Comparison of ENCODE assay signal across 1 cellular context in the genomic region with DNA sequence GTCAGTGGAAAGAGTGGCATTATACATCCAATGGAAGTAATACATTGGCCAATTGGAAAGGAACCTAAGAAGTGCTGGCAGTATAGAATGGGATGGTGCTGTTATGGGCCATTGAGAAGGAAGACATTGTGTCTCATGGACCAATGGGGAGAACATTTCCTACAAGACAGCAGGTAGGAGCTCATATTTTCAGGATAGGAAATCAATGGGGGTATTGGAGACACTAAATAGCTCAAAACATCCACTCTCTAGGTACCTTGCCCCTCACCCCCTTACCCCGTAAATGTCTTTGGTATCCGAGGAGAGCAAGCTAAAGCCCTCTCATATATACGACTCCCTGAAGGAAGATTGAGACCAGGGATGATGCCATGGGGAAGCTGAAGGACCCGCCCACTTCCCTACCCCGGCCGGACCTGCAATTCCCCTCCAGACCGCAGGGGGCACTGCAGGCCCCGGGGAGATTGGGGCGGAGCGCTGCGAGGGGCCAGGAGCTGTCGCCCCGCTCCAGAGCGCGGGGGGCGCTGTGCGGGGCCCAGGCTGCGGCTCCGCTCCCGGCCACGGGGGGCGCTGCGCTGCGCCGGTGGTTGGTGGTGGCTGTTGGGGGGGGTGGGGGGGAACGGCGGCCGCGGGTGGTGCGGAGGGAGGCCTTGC.
TF ChIP-seq lines count a peak whose summit lies in the region.

A gene with protein sequence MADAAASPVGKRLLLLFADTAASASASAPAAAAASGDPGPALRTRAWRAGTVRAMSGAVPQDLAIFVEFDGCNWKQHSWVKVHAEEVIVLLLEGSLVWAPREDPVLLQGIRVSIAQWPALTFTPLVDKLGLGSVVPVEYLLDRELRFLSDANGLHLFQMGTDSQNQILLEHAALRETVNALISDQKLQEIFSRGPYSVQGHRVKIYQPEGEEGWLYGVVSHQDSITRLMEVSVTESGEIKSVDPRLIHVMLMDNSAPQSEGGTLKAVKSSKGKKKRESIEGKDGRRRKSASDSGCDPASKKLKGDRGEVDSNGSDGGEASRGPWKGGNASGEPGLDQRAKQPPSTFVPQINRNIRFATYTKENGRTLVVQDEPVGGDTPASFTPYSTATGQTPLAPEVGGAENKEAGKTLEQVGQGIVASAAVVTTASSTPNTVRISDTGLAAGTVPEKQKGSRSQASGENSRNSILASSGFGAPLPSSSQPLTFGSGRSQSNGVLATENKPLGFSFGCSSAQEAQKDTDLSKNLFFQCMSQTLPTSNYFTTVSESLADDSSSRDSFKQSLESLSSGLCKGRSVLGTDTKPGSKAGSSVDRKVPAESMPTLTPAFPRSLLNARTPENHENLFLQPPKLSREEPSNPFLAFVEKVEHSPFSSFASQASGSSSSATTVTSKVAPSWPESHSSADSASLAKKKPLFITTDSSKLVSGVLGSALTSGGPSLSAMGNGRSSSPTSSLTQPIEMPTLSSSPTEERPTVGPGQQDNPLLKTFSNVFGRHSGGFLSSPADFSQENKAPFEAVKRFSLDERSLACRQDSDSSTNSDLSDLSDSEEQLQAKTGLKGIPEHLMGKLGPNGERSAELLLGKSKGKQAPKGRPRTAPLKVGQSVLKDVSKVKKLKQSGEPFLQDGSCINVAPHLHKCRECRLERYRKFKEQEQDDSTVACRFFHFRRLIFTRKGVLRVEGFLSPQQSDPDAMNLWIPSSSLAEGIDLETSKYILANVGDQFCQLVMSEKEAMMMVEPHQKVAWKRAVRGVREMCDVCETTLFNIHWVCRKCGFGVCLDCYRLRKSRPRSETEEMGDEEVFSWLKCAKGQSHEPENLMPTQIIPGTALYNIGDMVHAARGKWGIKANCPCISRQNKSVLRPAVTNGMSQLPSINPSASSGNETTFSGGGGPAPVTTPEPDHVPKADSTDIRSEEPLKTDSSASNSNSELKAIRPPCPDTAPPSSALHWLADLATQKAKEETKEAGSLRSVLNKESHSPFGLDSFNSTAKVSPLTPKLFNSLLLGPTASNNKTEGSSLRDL (N-terminal part only) (plus strand): TSS at position 615 of the 651 bp plus-strand sequence. CDS start 111 bp downstream, outside the sequence.

TF ChIP-seq in K562, 482 proteins besides CTCF, POLR2A, EP300 and RAD21 (continued from another document and continues in another):
- TF ChIP-seq, protein P1, sequence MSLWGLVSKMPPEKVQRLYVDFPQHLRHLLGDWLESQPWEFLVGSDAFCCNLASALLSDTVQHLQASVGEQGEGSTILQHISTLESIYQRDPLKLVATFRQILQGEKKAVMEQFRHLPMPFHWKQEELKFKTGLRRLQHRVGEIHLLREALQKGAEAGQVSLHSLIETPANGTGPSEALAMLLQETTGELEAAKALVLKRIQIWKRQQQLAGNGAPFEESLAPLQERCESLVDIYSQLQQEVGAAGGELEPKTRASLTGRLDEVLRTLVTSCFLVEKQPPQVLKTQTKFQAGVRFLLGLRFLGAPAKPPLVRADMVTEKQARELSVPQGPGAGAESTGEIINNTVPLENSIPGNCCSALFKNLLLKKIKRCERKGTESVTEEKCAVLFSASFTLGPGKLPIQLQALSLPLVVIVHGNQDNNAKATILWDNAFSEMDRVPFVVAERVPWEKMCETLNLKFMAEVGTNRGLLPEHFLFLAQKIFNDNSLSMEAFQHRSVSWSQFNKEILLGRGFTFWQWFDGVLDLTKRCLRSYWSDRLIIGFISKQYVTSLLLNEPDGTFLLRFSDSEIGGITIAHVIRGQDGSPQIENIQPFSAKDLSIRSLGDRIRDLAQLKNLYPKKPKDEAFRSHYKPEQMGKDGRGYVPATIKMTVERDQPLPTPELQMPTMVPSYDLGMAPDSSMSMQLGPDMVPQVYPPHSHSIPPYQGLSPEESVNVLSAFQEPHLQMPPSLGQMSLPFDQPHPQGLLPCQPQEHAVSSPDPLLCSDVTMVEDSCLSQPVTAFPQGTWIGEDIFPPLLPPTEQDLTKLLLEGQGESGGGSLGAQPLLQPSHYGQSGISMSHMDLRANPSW (CRISPR knock-in tag; IDR thresholded peaks at IDR 0.05): no peak
- TF ChIP-seq ESRRB (CRISPR knock-in tag; IDR thresholded peaks at IDR 0.05; ENCODE audit: borderline replicate concordance) (no peak), ZNF76 (CRISPR knock-in tag; IDR thresholded peaks at IDR 0.05; ENCODE audit: borderline replicate concordance) (no peak), EHMT2 (IDR thresholded peaks at IDR 0.05) (no peak), ARID1B (IDR thresholded peaks at IDR 0.05) (no peak), CEBPZ (IDR thresholded peaks at IDR 0.05; ENCODE audit: borderline replicate concordance, low read depth, low read length) (no peak), MED1 (CRISPR knock-in tag; IDR thresholded peaks at IDR 0.05; ENCODE audit: borderline replicate concordance) (no peak), ZNF79 (CRISPR knock-in tag; IDR thresholded peaks at IDR 0.05; ENCODE audit: low read depth) (no peak), DMBX1 (CRISPR knock-in tag; IDR thresholded peaks at IDR 0.05; ENCODE audit: borderline replicate concordance) (no peak), ILF3 (IDR thresholded peaks at IDR 0.05; ENCODE audit: borderline replicate concordance) (no peak), ZNF717 (CRISPR knock-in tag; IDR thresholded peaks at IDR 0.05) (no peak), DDX20 (tag; IDR thresholded peaks at IDR 0.05; ENCODE audit: low read depth) (no peak), RNF219 (CRISPR knock-in tag; IDR thresholded peaks at IDR 0.05) (no peak), RBM22 (IDR thresholded peaks at IDR 0.05; ENCODE audit: low read depth, low read length, poor library complexity, severe bottlenecking) (no peak), ZBTB1 (CRISPR knock-in tag; IDR thresholded peaks at IDR 0.05; ENCODE audit: borderline replicate concordance, low read depth) (no peak), ZNF143 (CRISPR knock-in tag; IDR thresholded peaks at IDR 0.05) (no peak), LEF1 (IDR thresholded peaks at IDR 0.05) (no peak), SRSF1 (IDR thresholded peaks at IDR 0.05; ENCODE audit: low read depth, low read length) (no peak), ZNF140 (CRISPR knock-in tag; IDR thresholded peaks at IDR 0.05) (no peak), SPI1 (IDR thresholded peaks at IDR 0.05; ENCODE audit: borderline replicate concordance, low read depth, low read length) (peak; percentile 83), ZNF175 (CRISPR knock-in tag; IDR thresholded peaks at IDR 0.05; ENCODE audit: low read depth) (no peak), MLX (CRISPR knock-in tag; conservative IDR thresholded peaks at IDR 0.05) (no peak), E2F4 (CRISPR knock-in tag; IDR thresholded peaks at IDR 0.05; ENCODE audit: low read depth) (no peak), FOXP1 (CRISPR knock-in tag; IDR thresholded peaks at IDR 0.05) (no peak), ZSCAN29 (IDR thresholded peaks at IDR 0.05) (no peak)
- TF ChIP-seq, protein P2, sequence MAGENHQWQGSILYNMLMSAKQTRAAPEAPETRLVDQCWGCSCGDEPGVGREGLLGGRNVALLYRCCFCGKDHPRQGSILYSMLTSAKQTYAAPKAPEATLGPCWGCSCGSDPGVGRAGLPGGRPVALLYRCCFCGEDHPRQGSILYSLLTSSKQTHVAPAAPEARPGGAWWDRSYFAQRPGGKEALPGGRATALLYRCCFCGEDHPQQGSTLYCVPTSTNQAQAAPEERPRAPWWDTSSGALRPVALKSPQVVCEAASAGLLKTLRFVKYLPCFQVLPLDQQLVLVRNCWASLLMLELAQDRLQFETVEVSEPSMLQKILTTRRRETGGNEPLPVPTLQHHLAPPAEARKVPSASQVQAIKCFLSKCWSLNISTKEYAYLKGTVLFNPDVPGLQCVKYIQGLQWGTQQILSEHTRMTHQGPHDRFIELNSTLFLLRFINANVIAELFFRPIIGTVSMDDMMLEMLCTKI (IDR thresholded peaks at IDR 0.05; ENCODE audit: partially characterized antibody): no peak
- TF ChIP-seq, protein P3, sequence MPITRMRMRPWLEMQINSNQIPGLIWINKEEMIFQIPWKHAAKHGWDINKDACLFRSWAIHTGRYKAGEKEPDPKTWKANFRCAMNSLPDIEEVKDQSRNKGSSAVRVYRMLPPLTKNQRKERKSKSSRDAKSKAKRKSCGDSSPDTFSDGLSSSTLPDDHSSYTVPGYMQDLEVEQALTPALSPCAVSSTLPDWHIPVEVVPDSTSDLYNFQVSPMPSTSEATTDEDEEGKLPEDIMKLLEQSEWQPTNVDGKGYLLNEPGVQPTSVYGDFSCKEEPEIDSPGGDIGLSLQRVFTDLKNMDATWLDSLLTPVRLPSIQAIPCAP (CRISPR knock-in tag; IDR thresholded peaks at IDR 0.05; ENCODE audit: borderline replicate concordance): no peak
- TF ChIP-seq, protein P4, sequence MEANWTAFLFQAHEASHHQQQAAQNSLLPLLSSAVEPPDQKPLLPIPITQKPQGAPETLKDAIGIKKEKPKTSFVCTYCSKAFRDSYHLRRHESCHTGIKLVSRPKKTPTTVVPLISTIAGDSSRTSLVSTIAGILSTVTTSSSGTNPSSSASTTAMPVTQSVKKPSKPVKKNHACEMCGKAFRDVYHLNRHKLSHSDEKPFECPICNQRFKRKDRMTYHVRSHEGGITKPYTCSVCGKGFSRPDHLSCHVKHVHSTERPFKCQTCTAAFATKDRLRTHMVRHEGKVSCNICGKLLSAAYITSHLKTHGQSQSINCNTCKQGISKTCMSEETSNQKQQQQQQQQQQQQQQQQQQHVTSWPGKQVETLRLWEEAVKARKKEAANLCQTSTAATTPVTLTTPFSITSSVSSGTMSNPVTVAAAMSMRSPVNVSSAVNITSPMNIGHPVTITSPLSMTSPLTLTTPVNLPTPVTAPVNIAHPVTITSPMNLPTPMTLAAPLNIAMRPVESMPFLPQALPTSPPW (CRISPR knock-in tag; IDR thresholded peaks at IDR 0.05): peak; percentile 99
- TF ChIP-seq, protein P5, sequence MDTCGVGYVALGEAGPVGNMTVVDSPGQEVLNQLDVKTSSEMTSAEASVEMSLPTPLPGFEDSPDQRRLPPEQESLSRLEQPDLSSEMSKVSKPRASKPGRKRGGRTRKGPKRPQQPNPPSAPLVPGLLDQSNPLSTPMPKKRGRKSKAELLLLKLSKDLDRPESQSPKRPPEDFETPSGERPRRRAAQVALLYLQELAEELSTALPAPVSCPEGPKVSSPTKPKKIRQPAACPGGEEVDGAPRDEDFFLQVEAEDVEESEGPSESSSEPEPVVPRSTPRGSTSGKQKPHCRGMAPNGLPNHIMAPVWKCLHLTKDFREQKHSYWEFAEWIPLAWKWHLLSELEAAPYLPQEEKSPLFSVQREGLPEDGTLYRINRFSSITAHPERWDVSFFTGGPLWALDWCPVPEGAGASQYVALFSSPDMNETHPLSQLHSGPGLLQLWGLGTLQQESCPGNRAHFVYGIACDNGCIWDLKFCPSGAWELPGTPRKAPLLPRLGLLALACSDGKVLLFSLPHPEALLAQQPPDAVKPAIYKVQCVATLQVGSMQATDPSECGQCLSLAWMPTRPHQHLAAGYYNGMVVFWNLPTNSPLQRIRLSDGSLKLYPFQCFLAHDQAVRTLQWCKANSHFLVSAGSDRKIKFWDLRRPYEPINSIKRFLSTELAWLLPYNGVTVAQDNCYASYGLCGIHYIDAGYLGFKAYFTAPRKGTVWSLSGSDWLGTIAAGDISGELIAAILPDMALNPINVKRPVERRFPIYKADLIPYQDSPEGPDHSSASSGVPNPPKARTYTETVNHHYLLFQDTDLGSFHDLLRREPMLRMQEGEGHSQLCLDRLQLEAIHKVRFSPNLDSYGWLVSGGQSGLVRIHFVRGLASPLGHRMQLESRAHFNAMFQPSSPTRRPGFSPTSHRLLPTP (IDR thresholded peaks at IDR 0.05; ENCODE audit: borderline replicate concordance, extremely low read depth, insufficient read length): no peak
